Comparison of ENCODE assay signal across 15 cellular contexts in the genomic region with DNA sequence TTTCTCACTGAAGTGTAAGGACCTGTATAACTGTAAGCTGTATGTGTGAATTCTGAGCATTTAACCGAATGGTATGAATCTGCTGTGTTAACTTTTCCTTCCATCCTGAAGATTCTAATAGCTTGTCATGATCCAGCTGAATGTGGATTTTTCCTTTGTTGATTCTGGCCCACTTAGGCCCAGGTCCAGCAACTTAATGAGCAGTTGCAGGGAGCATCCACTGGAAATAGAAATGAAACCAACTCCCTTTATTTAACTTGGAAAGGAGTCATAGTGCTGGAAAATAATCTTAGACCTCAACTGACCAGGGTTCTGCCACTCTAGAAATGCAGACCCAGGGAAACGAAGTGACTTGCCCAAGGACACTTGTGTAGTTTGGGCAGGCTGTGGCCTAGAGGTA.
"Had no signal": no experiment of that assay in that cellular context is flagged by ENCODE, and none has a peak within 500 bp of the region (broad histone marks: within the 10 kb centered on the region; RNA-seq: fewer than 3 reads in every experiment).

No MANE protein-coding gene starts in this region.

- H3K9me3 Mint-ChIP-seq: activated CD4-positive, alpha-beta memory T cell treated with anti-CD3 and anti-CD28 coated beads, Interleukin-2, amount 10 ng/mL, durations not matched to agents 7 days and 5 days; activated T-cell treated with anti-CD3 and anti-CD28 coated beads, Interleukin-2, amount 50 U/mL, for 24 hours; stimulated activated naive CD8-positive, alpha-beta T cell treated with anti-CD3 and anti-CD28 coated beads, Interleukin-15, Interleukin-2, amounts not matched to agents 100 ng/mL and 50 ng/mL, for 24 hours had no signal

- ATAC-seq: activated CD4-positive, alpha-beta T cell treated with anti-CD3 and anti-CD28 coated beads for 36 hours; esophagus mucosa; natural killer cell treated with Interleukin-12 subunit alpha and Interleukin-12 subunit beta and Interleukin-15 and Interleukin-18, amount 100 ng/mL, for 72 hours; right lobe of liver; T-helper 17 cell had no signal

- H3K27ac Mint-ChIP-seq: activated CD4-positive, alpha-beta memory T cell treated with anti-CD3 and anti-CD28 coated beads, Interleukin-2, amount 10 ng/mL, durations not matched to agents 7 days and 5 days; activated CD4-positive, alpha-beta T cell treated with anti-CD3 and anti-CD28 coated beads for 36 hours; activated T-cell treated with anti-CD3 and anti-CD28 coated beads, Interleukin-2, amount 50 U/mL, for 24 hours; natural killer cell treated with Interleukin-12 subunit alpha and Interleukin-12 subunit beta and Interleukin-15 and Interleukin-18, amount 100 ng/mL, for 72 hours; stimulated activated naive CD8-positive, alpha-beta T cell treated with anti-CD3 and anti-CD28 coated beads, Interleukin-15, Interleukin-2, amounts not matched to agents 100 ng/mL and 50 ng/mL, for 24 hours; T-helper 17 cell had no signal

- H3K4me1 ChIP-seq: colonic mucosa, left ventricle myocardium inferior, prostate gland, right lobe of liver had no signal

- H3K27me3 Mint-ChIP-seq: activated CD4-positive, alpha-beta T cell treated with anti-CD3 and anti-CD28 coated beads for 36 hours had no signal

- H3K27ac ChIP-seq: colonic mucosa, hepatocyte, left ventricle myocardium inferior, prostate gland, right lobe of liver had no signal

- DNase-seq: activated CD4-positive, alpha-beta memory T cell treated with anti-CD3 and anti-CD28 coated beads, Interleukin-2, amount 10 ng/mL, durations not matched to agents 7 days and 5 days; activated CD4-positive, alpha-beta T cell treated with anti-CD3 and anti-CD28 coated beads for 36 hours; activated naive CD4-positive, alpha-beta T cell treated with anti-CD3 and anti-CD28 coated beads, Interleukin-2, amount 50 U/mL, for 16 hours; activated T-cell treated with anti-CD3 and anti-CD28 coated beads, Interleukin-2, amount 50 U/mL, for 24 hours; caudate nucleus; colonic mucosa; left ventricle myocardium inferior; occipital lobe; right lobe of liver; T-helper 17 cell had no signal

- H3K4me3 Mint-ChIP-seq: activated CD4-positive, alpha-beta memory T cell treated with anti-CD3 and anti-CD28 coated beads, Interleukin-2, amount 10 ng/mL, durations not matched to agents 7 days and 5 days; activated CD4-positive, alpha-beta T cell treated with anti-CD3 and anti-CD28 coated beads for 36 hours; activated T-cell treated with anti-CD3 and anti-CD28 coated beads, Interleukin-2, amount 50 U/mL, for 24 hours; natural killer cell treated with Interleukin-12 subunit alpha and Interleukin-12 subunit beta and Interleukin-15 and Interleukin-18, amount 100 ng/mL, for 72 hours; stimulated activated naive CD8-positive, alpha-beta T cell treated with anti-CD3 and anti-CD28 coated beads, Interleukin-15, Interleukin-2, amounts not matched to agents 100 ng/mL and 50 ng/mL, for 24 hours; T-helper 17 cell had no signal

- H3K27me3 ChIP-seq: colonic mucosa, hepatocyte, right lobe of liver had no signal

- H3K4me1 Mint-ChIP-seq: activated CD4-positive, alpha-beta memory T cell treated with anti-CD3 and anti-CD28 coated beads, Interleukin-2, amount 10 ng/mL, durations not matched to agents 7 days and 5 days; activated CD4-positive, alpha-beta T cell treated with anti-CD3 and anti-CD28 coated beads for 36 hours; T-helper 17 cell had no signal

- H3K36me3 Mint-ChIP-seq: natural killer cell treated with Interleukin-12 subunit alpha and Interleukin-12 subunit beta and Interleukin-15 and Interleukin-18, amount 100 ng/mL, for 72 hours had no signal

- H3K9me3 ChIP-seq: colonic mucosa, left ventricle myocardium inferior, prostate gland, right lobe of liver had no signal

- H3K36me3 ChIP-seq: colonic mucosa, left ventricle myocardium inferior, prostate gland, right lobe of liver had no signal

- H3K4me3 ChIP-seq: colonic mucosa, hepatocyte, left ventricle myocardium inferior, prostate gland, right lobe of liver had no signal
